In the genomic region with DNA sequence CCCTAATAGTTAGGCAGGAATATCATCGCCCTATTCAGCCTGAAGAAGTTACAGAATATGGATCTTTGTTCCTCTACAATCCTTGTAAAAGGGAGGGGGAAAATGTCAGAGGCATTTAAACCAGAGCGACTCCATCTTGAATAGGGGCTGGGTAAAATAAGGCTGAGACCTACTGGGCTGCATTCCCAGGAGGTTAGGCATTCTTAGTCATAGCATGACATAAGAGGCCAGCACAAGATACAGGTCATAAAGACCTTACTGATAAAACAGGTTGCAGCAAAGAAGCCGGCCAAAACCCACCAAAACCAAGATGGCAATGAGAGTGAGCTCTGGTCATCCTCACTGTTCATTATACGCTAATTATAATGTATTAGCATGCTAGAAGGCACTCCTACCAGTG, we compare ENCODE assay signal across 8 cellular contexts. TPM values are rescaled to one million over a fixed set of nuclear protein-coding genes. Genes with fewer than 3 reads are reported as not detected.
"Had no signal": no experiment of that assay in that cellular context is flagged by ENCODE, and none has a peak within 500 bp of the region (broad histone marks: within the 10 kb centered on the region; RNA-seq: fewer than 3 reads in every experiment).

No MANE protein-coding gene starts in this region.

RNA-seq across cellular contexts. Expression of a gene that starts 15.4 kb away (rescaled TPM):
- total RNA-seq: naive thymus-derived CD4-positive, alpha-beta T cell; naive thymus-derived CD8-positive, alpha-beta T cell; natural killer cell; natural killer cell treated with Interleukin-12 subunit alpha and Interleukin-12 subunit beta and Interleukin-15 and Interleukin-18, amount 100 ng/mL, for 72 hours; osteoblast; osteocyte; pulmonary artery endothelial cell had no signal
- polyA plus RNA-seq: naive thymus-derived CD4-positive, alpha-beta T cell; smooth muscle cell had no signal
